1 cellular context compared by ENCODE assay signal in genomic region chr11:61472282-61472681, GRCh38.
TF ChIP-seq lines count a peak whose summit lies in the region.

No MANE protein-coding gene starts in this region.

TF ChIP-seq in SK-N-SH, 30 proteins besides CTCF, POLR2A, EP300 and RAD21 (continued from another document):
- TF ChIP-seq PBX3 (IDR thresholded peaks at IDR 0.05) (no peak), TEAD4 (IDR thresholded peaks at IDR 0.05; ENCODE audit: borderline replicate concordance, insufficient read depth) (no peak), RCOR1 (IDR thresholded peaks at IDR 0.05; ENCODE audit: low read length) (no peak), FOXJ3 (CRISPR knock-in tag; IDR thresholded peaks at IDR 0.05) (no peak)
